ENCODE assay signal across 8 cellular contexts in genomic region chr11:75241036-75241905, GRCh38. TPM values are rescaled to one million over a fixed set of nuclear protein-coding genes. Genes with fewer than 3 reads are reported as not detected.
DNase-seq lines count a peak whose midpoint lies in the region; ATAC-seq, FAIRE-seq and TF ChIP-seq lines count a peak whose summit lies in the region.

No MANE protein-coding gene starts in this region.

- TF ChIP-seq CTCF in AG09319 (IDR thresholded peaks at IDR 0.05; ENCODE audit: low read depth, low read length) (peak; percentile 40), endothelial cell of umbilical vein (IDR thresholded peaks at IDR 0.05; ENCODE audit: extremely low read depth in 1 of 2, insufficient read depth in 1 of 2, low read depth in 1 of 2, low read length in 2 of 2) (peak; percentile 61 to 99)

- H3K9me3 ChIP-seq in endothelial cell of umbilical vein (replicated peaks; ENCODE audit: control insufficient read depth, insufficient read depth, low read length): no peaks in the 10 kb centered on the region

- BruUV-seq in endothelial cell of umbilical vein (replicated peaks; lab: Mats Ljungman, UMichigan): no TSS peak

- H3K4me1 ChIP-seq in endothelial cell of umbilical vein (ENCODE audit: control insufficient read depth, extremely low read depth, insufficient read depth, low read length): peaks cover 7% of the 10 kb centered on the region

- no peak for TF ChIP-seq POLR2A in endothelial cell of umbilical vein (IDR thresholded peaks at IDR 0.05; ENCODE audit: low read depth, low read length)

- intact Hi-C loops in endothelial cell of umbilical vein (cut with micrococcal nuclease): loop anchor here (1.0 to 2.0 kb wide), 3 partner anchors 26 to 312 kb away; no protein-coding TSS in a partner anchor

- H3K9ac ChIP-seq in endothelial cell of umbilical vein (replicated peaks; ENCODE audit: extremely low read depth, insufficient read depth, low read length): no peak overlapping the region

- no peaks in the 10 kb centered on the region for H3K36me3 ChIP-seq in endothelial cell of umbilical vein (ENCODE audit: control insufficient read depth in 2 of 2, extremely low read depth in 1 of 2, insufficient read depth in 2 of 2, low read length in 2 of 2)

- peak; percentile 84 for ATAC-seq in GM19043 (IDR thresholded peaks at IDR 0.05; ENCODE audit: low read depth, unreplicated experiment)
- peak; percentile 58 for ATAC-seq in HG03378 (IDR thresholded peaks at IDR 0.05; ENCODE audit: unreplicated experiment)

- CTCF ChIA-PET in endothelial cell of umbilical vein (lab: Charles Lee): interaction anchor here (0.6 to 9.6 kb wide), 35 partner anchors 8 to 1306 kb away, joined by 3 to 240 read pairs (median 6); no protein-coding TSS in a partner anchor

- peak overlapping the region; percentile 43 for H3K4me2 ChIP-seq in endothelial cell of umbilical vein (ENCODE audit: insufficient read depth, low read length)

- peak overlapping the region in 2 of 3 experiments; percentile 4 to 31 for H3K4me3 ChIP-seq in endothelial cell of umbilical vein (replicated peaks in 1 of 3; ENCODE audit: insufficient read depth in 1 of 3, low read depth in 1 of 3, low read length in 3 of 3)

- no peak overlapping the region for H3K27ac ChIP-seq in endothelial cell of umbilical vein (ENCODE audit: insufficient read depth, low read depth, low read length)

- peak; percentile 79 for FAIRE-seq in endothelial cell of umbilical vein (lab: Jason Lieb, UNC)

- H3K27me3 ChIP-seq in endothelial cell of umbilical vein (ENCODE audit: control insufficient read depth in 2 of 2, insufficient read depth in 2 of 2, low read length in 2 of 2): peaks cover 50 to 51% of the 10 kb centered on the region in 2 experiments

- POLR2A ChIA-PET in endothelial cell of umbilical vein (lab: Charles Lee): no interaction called here

- no peaks in the 10 kb centered on the region for H3K9me1 ChIP-seq in endothelial cell of umbilical vein (replicated peaks; ENCODE audit: control insufficient read depth, extremely low read depth, insufficient read depth, low read length)

- dilution Hi-C loops in endothelial cell of umbilical vein (cut with MboI; ENCODE audit: extremely low pct_ligation_motif_present, low sequenced_read_pairs): no loop called here

- no peaks in the 10 kb centered on the region for H4K20me1 ChIP-seq in endothelial cell of umbilical vein (replicated peaks; ENCODE audit: control insufficient read depth, extremely low read depth, insufficient read depth, low read length)

- no peaks in the 10 kb centered on the region for H3K79me2 ChIP-seq in endothelial cell of umbilical vein (ENCODE audit: control insufficient read depth, insufficient read depth, low read length)

- peak overlapping the region; percentile 91 for H2AFZ ChIP-seq in endothelial cell of umbilical vein (ENCODE audit: low read depth, low read length)

- DNase-seq in AG09319 (ENCODE audit: extremely low read depth, low read depth) (peak; percentile 54), NCI-H526 treated with DMSO at 0.1 percent for 48 hours (lab: John Stamatoyannopoulos, UW) (peak; percentile 75), endothelial cell of umbilical vein (ENCODE audit: low read depth, low spot score) (peak; percentile 85), midbrain (lab: John Stamatoyannopoulos, UW) (peak; percentile 76)
- peak; percentile 33 for DNase-seq in activated CD8-positive, alpha-beta memory T cell treated with anti-CD3 and anti-CD28 coated beads, Interleukin-2, amount 50 U/mL, for 1 hour (ENCODE audit: extremely low read depth)
- DNase-seq in stimulated activated CD8-positive, alpha-beta memory T cell treated with anti-CD3 and anti-CD28 coated beads, Interleukin-15, amount 100 ng/mL, for 4 hours (ENCODE audit: low read depth in 2 of 2): peak; percentile 55 to 70

TF ChIP-seq in endothelial cell of umbilical vein, 7 proteins besides CTCF, POLR2A, EP300 and RAD21:
- TF ChIP-seq EZH2 (IDR thresholded peaks at IDR 0.05; ENCODE audit: borderline replicate concordance, low read depth, low read length, severe bottlenecking) (peak; percentile 3), JUN (IDR thresholded peaks at IDR 0.05; ENCODE audit: borderline replicate concordance, insufficient read depth, insufficient read length, low read depth) (no peak), MYC (IDR thresholded peaks at IDR 0.05; ENCODE audit: low read depth, low read length) (peak; percentile 52), MAX (IDR thresholded peaks at IDR 0.05; ENCODE audit: insufficient read depth, insufficient read length) (no peak), POLR2AphosphoS5 (IDR thresholded peaks at IDR 0.05; ENCODE audit: insufficient read depth, low read depth, low read length) (peak; percentile 57), GATA2 (IDR thresholded peaks at IDR 0.05; ENCODE audit: insufficient read depth, insufficient read length, low read depth, low read length) (no peak), FOS (IDR thresholded peaks at IDR 0.05; ENCODE audit: borderline replicate concordance, insufficient read depth, low read length) (no peak)

RNA-seq across cellular contexts. Expression of gene TPBGL, which starts 0.7 kb away (rescaled TPM):
- total RNA-seq in endothelial cell of umbilical vein: not detected in 2 replicates
- polyA plus RNA-seq in endothelial cell of umbilical vein: not detected in 2 replicates
- not detected in 2 replicates for polyA plus RNA-seq in endothelial cell of umbilical vein (2011; cell fraction: cytosol; rRNA removed)
- polyA plus RNA-seq in endothelial cell of umbilical vein (2011; cell fraction: nucleus; rRNA removed): not detected in 2 replicates
- polyA plus RNA-seq in endothelial cell of umbilical vein (2012): 0.07 and 0.11 TPM in 2 replicates
- not detected in 2 replicates for polyA minus RNA-seq in endothelial cell of umbilical vein
- not detected for polyA minus RNA-seq in endothelial cell of umbilical vein (2011; cell fraction: cytosol; rRNA and poly(A)+ RNA removed)
- polyA minus RNA-seq in endothelial cell of umbilical vein (2011; cell fraction: nucleus; rRNA and poly(A)+ RNA removed): not detected in 2 replicates

Comparison
In these comparisons a context has a peak if more than half of its experiments do, and no peak if none do; other contexts are left out.
1. DNase-seq: peak in every context shown above with its lines; median percentile 85 in endothelial cell of umbilical vein; 76 in midbrain; 75 in NCI-H526 treated with DMSO at 0.1 percent for 48 hours; 62 in stimulated activated CD8-positive, alpha-beta memory T cell treated with anti-CD3 and anti-CD28 coated beads, Interleukin-15, amount 100 ng/mL, for 4 hours; 54 in AG09319; 33 in activated CD8-positive, alpha-beta memory T cell treated with anti-CD3 and anti-CD28 coated beads, Interleukin-2, amount 50 U/mL, for 1 hour.